Comparison of ENCODE assay signal across 16 cellular contexts in the genomic region with DNA sequence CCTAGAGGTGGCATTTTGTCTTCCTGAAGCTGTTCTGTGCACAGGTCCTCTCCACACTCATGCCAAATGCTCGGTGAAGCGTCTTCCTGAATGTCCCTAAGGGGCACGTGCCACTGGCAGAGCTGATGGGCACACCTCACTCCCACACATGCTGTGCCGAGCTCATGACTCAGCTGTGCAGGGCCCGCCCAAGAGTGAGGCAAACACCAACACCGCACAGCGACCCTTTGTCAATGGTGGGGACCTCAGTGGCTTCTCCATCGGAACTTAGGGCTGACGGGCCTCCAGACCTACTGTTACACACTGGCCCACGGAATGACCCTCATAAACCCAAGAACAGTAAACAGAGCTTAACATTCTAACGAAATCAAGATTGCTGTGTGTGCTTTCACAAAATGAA.
DNase-seq lines count a peak whose midpoint lies in the region; ATAC-seq and TF ChIP-seq lines count a peak whose summit lies in the region.
"Had no signal": no experiment of that assay in that cellular context is flagged by ENCODE, and none has a peak within 500 bp of the region (broad histone marks: within the 10 kb centered on the region; RNA-seq: fewer than 3 reads in every experiment).

No MANE protein-coding gene starts in this region.

- no peaks in the 10 kb centered on the region for H3K9me3 Mint-ChIP-seq in immature natural killer cell
- H3K9me3 Mint-ChIP-seq: activated T-helper 1 cell treated with anti-CD3 and anti-CD28 coated beads, Interleukin-12 subunit alpha, Interleukin-12 subunit beta, Interleukin-2, Interleukin-4 antibody, amounts not matched to agents 30 ng/mL and 10 ng/mL and 1 ng/mL, durations not matched to agents 14 hours and 24 hours and 36 hours had no signal

- DNase-seq in HFF-Myc (ENCODE audit: extremely low read depth, low read depth) (no peak), Panc1 (ENCODE audit: low read depth, low spot score) (no peak), smooth muscle cell (lab: John Stamatoyannopoulos, UW; ENCODE audit: unreplicated experiment) (peak; percentile 16), immature natural killer cell (no peak), SK-N-DZ (ENCODE audit: low spot score) (no peak)
- DNase-seq in stimulated activated naive CD4-positive, alpha-beta T cell (lab: John Stamatoyannopoulos, UW), result no peak
- no peak for DNase-seq in activated naive CD4-positive, alpha-beta T cell treated with anti-CD3 and anti-CD28 coated beads, Interleukin-2, amount 50 U/mL, for 16 hours
- DNase-seq: activated CD4-positive, CD25-positive, alpha-beta regulatory T cell; caudate nucleus; DMS79; left ventricle myocardium superior; NCI-H2029 had no signal

- H3K4me1 ChIP-seq in Panc1 (ENCODE audit: control insufficient read depth, insufficient read depth, low read length) (peaks cover 11% of the 10 kb centered on the region; the same call in 1 of the 2 replicates), smooth muscle cell (ENCODE audit: low read depth) (peaks cover 3% of the 10 kb centered on the region)
- H3K4me1 ChIP-seq: vagina had no signal

- H3K27ac Mint-ChIP-seq in immature natural killer cell, result no peak overlapping the region
- H3K27ac Mint-ChIP-seq: activated T-helper 1 cell treated with anti-CD3 and anti-CD28 coated beads, Interleukin-12 subunit alpha, Interleukin-12 subunit beta, Interleukin-2, Interleukin-4 antibody, amounts not matched to agents 30 ng/mL and 10 ng/mL and 1 ng/mL, durations not matched to agents 14 hours and 24 hours and 36 hours had no signal

- intact Hi-C loops in Panc1 (cut with micrococcal nuclease; ENCODE audit: unreplicated experiment), result no loop called here

- peaks cover 0 to 13% (median 4%) of the 10 kb centered on the region in 3 donors for H3K36me3 Mint-ChIP-seq in immature natural killer cell

- in situ Hi-C loops in Panc1 (cut with HindIII; ENCODE audit: low pct_unique_long_range_greater_than_20kb, low sequenced_read_pairs), result no loop called here

- TF ChIP-seq CTCF in HFF-Myc (IDR thresholded peaks at IDR 0.05; ENCODE audit: low read depth, low read length, missing control alignments) (no peak), Panc1 (IDR thresholded peaks at IDR 0.05) (no peak), smooth muscle cell (IDR thresholded peaks at IDR 0.05; ENCODE audit: borderline replicate concordance, insufficient read depth, poor library complexity, severe bottlenecking) (no peak)

- no peak overlapping the region for H2AFZ ChIP-seq in smooth muscle cell (ENCODE audit: low read depth)

- ATAC-seq in Panc1 (peak; percentile 87), esophagus mucosa (peak; percentile 75)
- ATAC-seq: left ventricle myocardium superior had no signal

- no peak overlapping the region for H3K9ac ChIP-seq in smooth muscle cell (ENCODE audit: low read depth)

- CTCF ChIA-PET in Panc1 (lab: Charles Lee), result no interaction called here

- H3K4me3 ChIP-seq in HFF-Myc (replicated peaks; ENCODE audit: low read depth, low read length) (0 out of 2 replicates have a peak overlapping the region, but pooled peaks have one; percentile 2), Panc1 (ENCODE audit: low read depth in 2 of 2, low read length in 2 of 2) (peak overlapping the region in 1 of 2 experiments; percentile 18; a peak in 2 of 4 replicates), smooth muscle cell (peak overlapping the region; percentile 29)

- POLR2A ChIA-PET in Panc1 (lab: Charles Lee), result no interaction called here

- no TSS peak for BruUV-seq in Panc1 (replicated peaks; lab: Mats Ljungman, UMichigan)

- peaks cover 2% of the 10 kb centered on the region in 3 donors for H3K27me3 Mint-ChIP-seq in immature natural killer cell (ENCODE audit: low read depth in 3 of 3)

- 33% methylated on average over 11 of the region's 11 CpGs for WGBS in smooth muscle cell (ENCODE audit: low lambda C conversion rate)

- no peaks in the 10 kb centered on the region for H3F3A ChIP-seq in smooth muscle cell (ENCODE audit: low read depth)

- H3K4me2 ChIP-seq in smooth muscle cell, result peak overlapping the region; percentile 70

- H3K79me2 ChIP-seq in smooth muscle cell (ENCODE audit: low read depth), result no peaks in the 10 kb centered on the region

- H3K9me3 ChIP-seq in Panc1 (ENCODE audit: control insufficient read depth, insufficient read depth, low read depth, low read length), result no peaks in the 10 kb centered on the region
- H3K9me3 ChIP-seq in smooth muscle cell (replicated peaks; ENCODE audit: low read depth), result no peaks in the 10 kb centered on the region
- H3K9me3 ChIP-seq: vagina had no signal

- no peaks in the 10 kb centered on the region for H4K20me1 ChIP-seq in smooth muscle cell (ENCODE audit: low read depth)

- H3K27ac ChIP-seq in Panc1 (ENCODE audit: low read length), result no peak overlapping the region; the same call in 1 of the 2 replicates
- H3K27ac ChIP-seq in smooth muscle cell (ENCODE audit: low read depth), result peak overlapping the region; percentile 24
- H3K27ac ChIP-seq: HL-60, vagina had no signal

- H3K27me3 ChIP-seq in Panc1 (ENCODE audit: control insufficient read depth, insufficient read depth, low read length), result no peaks in the 10 kb centered on the region
- H3K27me3 ChIP-seq in smooth muscle cell (ENCODE audit: low read depth), result no peaks in the 10 kb centered on the region
- H3K27me3 ChIP-seq: vagina had no signal

- H3K4me3 Mint-ChIP-seq in immature natural killer cell, result no peak overlapping the region
- H3K4me3 Mint-ChIP-seq: activated T-helper 1 cell treated with anti-CD3 and anti-CD28 coated beads, Interleukin-12 subunit alpha, Interleukin-12 subunit beta, Interleukin-2, Interleukin-4 antibody, amounts not matched to agents 30 ng/mL and 10 ng/mL and 1 ng/mL, durations not matched to agents 14 hours and 24 hours and 36 hours had no signal

- H3K4me1 Mint-ChIP-seq in immature natural killer cell, result no peaks in the 10 kb centered on the region

- no peaks in the 10 kb centered on the region for H3K36me3 ChIP-seq in Panc1 (ENCODE audit: control insufficient read depth, insufficient read depth, low read length)
- no peaks in the 10 kb centered on the region for H3K36me3 ChIP-seq in smooth muscle cell (ENCODE audit: low read depth)
- H3K36me3 ChIP-seq: vagina had no signal
